In genomic region chr11:65390099-65390941, GRCh38 we compare ENCODE assay signal across 1 cellular context.
TF ChIP-seq lines count a peak whose summit lies in the region.

No MANE protein-coding gene starts in this region.

TF ChIP-seq in H1, 55 proteins besides CTCF, POLR2A, EP300 and RAD21:
- no peak for TF ChIP-seq CHD1 (IDR thresholded peaks at IDR 0.05; ENCODE audit: low read depth, low read length)
- TF ChIP-seq BACH1 (IDR thresholded peaks at IDR 0.05; ENCODE audit: low read length), result no peak
- TF ChIP-seq CEBPB (IDR thresholded peaks at IDR 0.05; ENCODE audit: low read depth, low read length), result no peak
- TF ChIP-seq, protein P1, sequence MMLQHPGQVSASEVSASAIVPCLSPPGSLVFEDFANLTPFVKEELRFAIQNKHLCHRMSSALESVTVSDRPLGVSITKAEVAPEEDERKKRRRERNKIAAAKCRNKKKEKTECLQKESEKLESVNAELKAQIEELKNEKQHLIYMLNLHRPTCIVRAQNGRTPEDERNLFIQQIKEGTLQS (IDR thresholded peaks at IDR 0.05; ENCODE audit: insufficient read depth, low read depth, low read length), result no peak
- TF ChIP-seq SP2 (IDR thresholded peaks at IDR 0.05; ENCODE audit: low read length), result no peak
- TF ChIP-seq, protein P2, sequence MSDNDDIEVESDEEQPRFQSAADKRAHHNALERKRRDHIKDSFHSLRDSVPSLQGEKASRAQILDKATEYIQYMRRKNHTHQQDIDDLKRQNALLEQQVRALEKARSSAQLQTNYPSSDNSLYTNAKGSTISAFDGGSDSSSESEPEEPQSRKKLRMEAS (IDR thresholded peaks at IDR 0.05), result no peak
- no peak for TF ChIP-seq GTF2F1 (IDR thresholded peaks at IDR 0.05; ENCODE audit: borderline replicate concordance, low read depth, low read length)
- no peak for TF ChIP-seq ASH2L (IDR thresholded peaks at IDR 0.05; ENCODE audit: low read length)
